In genomic region chr9:70419546-70420266, GRCh38 we compare ENCODE assay signal across 8 cellular contexts. TPM values are rescaled to one million over a fixed set of nuclear protein-coding genes. Genes with fewer than 3 reads are reported as not detected.
DNase-seq lines count a peak whose midpoint lies in the region; ATAC-seq, FAIRE-seq and TF ChIP-seq lines count a peak whose summit lies in the region.

No MANE protein-coding gene starts in this region.

- H4K20me1 ChIP-seq in Loucy (ENCODE audit: insufficient read depth, low read length, poor library complexity, severe bottlenecking) = no peaks in the 10 kb centered on the region

- peaks cover 39% of the 10 kb centered on the region for H3K4me1 Mint-ChIP-seq in neural crest cell
- H3K4me1 Mint-ChIP-seq in stimulated activated naive CD8-positive, alpha-beta T cell treated with anti-CD3 and anti-CD28 coated beads, Interleukin-15, amount 100 ng/mL, for 72 hours = peaks cover 55% of the 10 kb centered on the region

- no peaks in the 10 kb centered on the region for H3K36me3 ChIP-seq in Loucy (ENCODE audit: insufficient read depth, low read length)

- H3K36me3 Mint-ChIP-seq in neural crest cell (ENCODE audit: low read depth) = no peaks in the 10 kb centered on the region

- POLR2A ChIA-PET in RWPE1 (lab: Yijun Ruan, JAX; ENCODE audit: low non-redundant PET) = interaction anchor here (0.6 to 2.3 kb wide), 5 partner anchors 9 to 182 kb away, joined by 3 to 9 read pairs (median 3); no protein-coding TSS in a partner anchor

- H3K4me3 ChIP-seq in Loucy (ENCODE audit: low read length, poor library complexity, severe bottlenecking) (peak overlapping the region; percentile 97), fibroblast of villous mesenchyme (ENCODE audit: low read depth, low read length) (peak overlapping the region; percentile 68)

- H3K4me1 ChIP-seq in Loucy (ENCODE audit: insufficient read depth, low read length, poor library complexity, severe bottlenecking) = peaks cover 34% of the 10 kb centered on the region

- no peaks in the 10 kb centered on the region for H3K9me3 ChIP-seq in Loucy (ENCODE audit: insufficient read depth, low read depth, low read length)

- ATAC-seq in stimulated activated naive CD8-positive, alpha-beta T cell treated with anti-CD3 and anti-CD28 coated beads, Interleukin-15, amount 100 ng/mL, for 72 hours = peak; percentile 76

- H3K79me2 ChIP-seq in Loucy (ENCODE audit: insufficient read depth, low read length) = no peaks in the 10 kb centered on the region

- H3K4me2 ChIP-seq in Loucy (ENCODE audit: low read depth, low read length, poor library complexity, severe bottlenecking) = peak overlapping the region; percentile 78

- H3K27ac ChIP-seq in RWPE1 = peak overlapping the region; percentile 100

- peak; percentile 28; the same call in 1 of the 2 replicates for TF ChIP-seq POLR2A in H54 (IDR thresholded peaks at IDR 0.05; ENCODE audit: low read depth, low read length)

- peak overlapping the region; percentile 77; the same call in 1 of the 2 replicates for H2AFZ ChIP-seq in Loucy (ENCODE audit: low read length)

- no peaks in the 10 kb centered on the region for H3K27me3 ChIP-seq in Loucy (ENCODE audit: insufficient read depth, low read length, poor library complexity, severe bottlenecking)

- H3K9me2 ChIP-seq in Loucy (replicated peaks; ENCODE audit: low read depth, low read length) = no peaks in the 10 kb centered on the region

- peak overlapping the region; percentile 89 for H3K4me3 Mint-ChIP-seq in neural crest cell
- H3K4me3 Mint-ChIP-seq in stimulated activated naive CD8-positive, alpha-beta T cell treated with anti-CD3 and anti-CD28 coated beads, Interleukin-15, amount 100 ng/mL, for 72 hours = peak overlapping the region; percentile 96 to 99

- peak; percentile 97 for DNase-seq in EL
- DNase-seq in H54 (ENCODE audit: insufficient read length, low spot score) = peak; percentile 92
- peak; percentile 99 for DNase-seq in RWPE1 (ENCODE audit: low spot score)
- peak; percentile 93 for DNase-seq in activated gamma-delta T cell (lab: John Stamatoyannopoulos, UW)
- DNase-seq in fibroblast of villous mesenchyme (ENCODE audit: low read depth) = peak; percentile 99
- peak; percentile 50 for DNase-seq in neural crest cell (ENCODE audit: low read depth, low spot score)
- DNase-seq in stimulated activated naive CD8-positive, alpha-beta T cell treated with anti-CD3 and anti-CD28 coated beads, Interleukin-15, amount 100 ng/mL, for 72 hours = peak; percentile 87 to 90

- CTCF ChIA-PET in RWPE1 (lab: Yijun Ruan, JAX) = interaction anchor here (0.6 to 1.8 kb wide), 6 partner anchors 8 to 183 kb away, joined by 3 to 7 read pairs (median 4); no protein-coding TSS in a partner anchor

- H3K27me3 Mint-ChIP-seq in neural crest cell (ENCODE audit: low read depth) = peaks cover 54% of the 10 kb centered on the region
- H3K27me3 Mint-ChIP-seq in stimulated activated naive CD8-positive, alpha-beta T cell treated with anti-CD3 and anti-CD28 coated beads, Interleukin-15, amount 100 ng/mL, for 72 hours = no peaks in the 10 kb centered on the region

- peaks cover 10% of the 10 kb centered on the region for H3F3A ChIP-seq in Loucy (ENCODE audit: low read depth)

- no peaks in the 10 kb centered on the region for H3K9me3 Mint-ChIP-seq in neural crest cell
- H3K9me3 Mint-ChIP-seq in stimulated activated naive CD8-positive, alpha-beta T cell treated with anti-CD3 and anti-CD28 coated beads, Interleukin-15, amount 100 ng/mL, for 72 hours = no peaks in the 10 kb centered on the region

- peak overlapping the region; percentile 21 for H3K27ac Mint-ChIP-seq in neural crest cell (ENCODE audit: unreplicated experiment)
- peak overlapping the region; percentile 99 to 100 for H3K27ac Mint-ChIP-seq in stimulated activated naive CD8-positive, alpha-beta T cell treated with anti-CD3 and anti-CD28 coated beads, Interleukin-15, amount 100 ng/mL, for 72 hours

- peak; percentile 74 for FAIRE-seq in H54 (lab: Jason Lieb, UNC)

- H3K9ac ChIP-seq in Loucy (ENCODE audit: low read depth, low read length, poor library complexity, severe bottlenecking) = peak overlapping the region; percentile 100

- no peak for TF ChIP-seq CTCF in Loucy (conservative IDR thresholded peaks at IDR 0.05; ENCODE audit: low read length)
- no peak for TF ChIP-seq CTCF in RWPE1 (conservative IDR thresholded peaks at IDR 0.05; ENCODE audit: low read depth)
- no peak for TF ChIP-seq CTCF in fibroblast of villous mesenchyme (IDR thresholded peaks at IDR 0.05; ENCODE audit: insufficient read depth, low read depth, low read length)
- peak; percentile 33 for TF ChIP-seq CTCF in neural crest cell (conservative IDR thresholded peaks at IDR 0.05)

RNA-seq across cellular contexts. Expression of gene KLF9, which starts 5.2 kb away (rescaled TPM):
- total RNA-seq in fibroblast of villous mesenchyme (34.5 and 37.1 TPM in 2 replicates), neural crest cell (0.19 and 0.20 TPM in 2 replicates)

Comparison
In these comparisons a context has a peak if more than half of its experiments do, and no peak if none do; other contexts are left out.
1. Peak in every context shown above with its lines: DNase-seq, ATAC-seq, H3K4me3 ChIP-seq and H3K27ac ChIP-seq.
2. RNA of gene KLF9, which starts 5.2 kb away (total RNA-seq): 34.5 to 37.1 TPM in fibroblast of villous mesenchyme; 0.19 to 0.20 TPM in neural crest cell; every median in the first group is over 10 times any median in the second.